ENCODE assay signal across 24 cellular contexts in the genomic region with DNA sequence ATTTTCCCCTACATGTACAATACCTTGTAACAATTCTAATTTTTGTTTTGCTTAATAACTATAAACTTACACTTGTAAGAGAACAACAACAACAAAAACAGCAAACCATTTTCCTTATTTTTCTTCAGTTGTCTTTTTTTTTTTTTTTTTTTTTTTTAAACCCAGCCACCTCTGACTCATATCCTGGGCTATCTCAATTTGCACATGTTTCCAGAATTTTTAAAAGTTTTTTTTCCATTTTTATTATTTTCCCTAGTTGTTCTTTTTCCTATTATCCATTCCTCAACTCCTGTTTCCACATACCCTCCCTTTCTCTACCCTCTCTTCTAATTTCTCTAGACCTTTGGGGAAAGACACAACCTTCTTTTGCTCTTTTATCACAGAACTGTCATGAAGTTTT.
DNase-seq lines count a peak whose midpoint lies in the region; ATAC-seq and TF ChIP-seq lines count a peak whose summit lies in the region.
"Had no signal": no experiment of that assay in that cellular context is flagged by ENCODE, and none has a peak within 500 bp of the region (broad histone marks: within the 10 kb centered on the region; RNA-seq: fewer than 3 reads in every experiment).

No MANE protein-coding gene starts in this region.

- peak overlapping the region; percentile 94 for H3K27ac Mint-ChIP-seq in MCF 10A (ENCODE audit: low read depth, unreplicated experiment)
- H3K27ac Mint-ChIP-seq: activated CD4-positive, alpha-beta T cell treated with anti-CD3 and anti-CD28 coated beads, Interleukin-2, amount 10 ng/mL, durations not matched to agents 7 days and 5 days; H9; stimulated activated naive B cell treated with anti-CD40 and anti-IgM and Interleukin-4, amounts not matched to agents 10 μg/mL and 1 μg/mL and 100 μg/mL, for 72 hours had no signal

- TF ChIP-seq POLR2A in breast epithelium (IDR thresholded peaks at IDR 0.05): no peak

- H3K4me1 ChIP-seq in breast epithelium: no peaks in the 10 kb centered on the region
- H3K4me1 ChIP-seq in mammary epithelial cell (ENCODE audit: insufficient read depth, low read length): peaks cover 12% of the 10 kb centered on the region
- peaks cover 0 to 7% of the 10 kb centered on the region in 2 donors for H3K4me1 ChIP-seq in right atrium auricular region
- H3K4me1 ChIP-seq: prostate gland, sigmoid colon had no signal

- no peak overlapping the region for H3K27ac ChIP-seq in breast epithelium
- no peak overlapping the region for H3K27ac ChIP-seq in mammary epithelial cell (ENCODE audit: insufficient read depth, low read depth, low read length)
- no peak overlapping the region for H3K27ac ChIP-seq in right atrium auricular region
- H3K27ac ChIP-seq: dorsolateral prefrontal cortex, left lung, prostate gland, RWPE1, sigmoid colon had no signal

- no peaks in the 10 kb centered on the region for H3K9me3 Mint-ChIP-seq in MCF 10A (ENCODE audit: unreplicated experiment)
- H3K9me3 Mint-ChIP-seq: activated CD4-positive, alpha-beta T cell treated with anti-CD3 and anti-CD28 coated beads, Interleukin-2, amount 10 ng/mL, durations not matched to agents 7 days and 5 days; activated T-cell treated with anti-CD3 and anti-CD28 coated beads, Interleukin-2, amount 50 U/mL, for 4 hours had no signal

- no peaks in the 10 kb centered on the region for H3K36me3 ChIP-seq in breast epithelium
- H3K36me3 ChIP-seq in mammary epithelial cell (ENCODE audit: insufficient read depth, low read length): no peaks in the 10 kb centered on the region
- H3K36me3 ChIP-seq in right atrium auricular region: no peaks in the 10 kb centered on the region
- H3K36me3 ChIP-seq: heart right ventricle, left lung, prostate gland, sigmoid colon had no signal

- no peak overlapping the region for H3K9ac ChIP-seq in mammary epithelial cell (ENCODE audit: insufficient read depth, low read length)

- intact Hi-C loops in MCF 10A (cut with micrococcal nuclease) (loop anchor here (2.0 kb wide), 1 partner anchor 52 kb away; no protein-coding TSS in a partner anchor), breast epithelium (cut with DNase I; ENCODE audit: low total_unique reads) (no loop called here), mammary epithelial cell (cut with micrococcal nuclease) (no loop called here)

- no peaks in the 10 kb centered on the region for H3K27me3 Mint-ChIP-seq in MCF 10A (ENCODE audit: insufficient read depth, unreplicated experiment)
- H3K27me3 Mint-ChIP-seq: activated CD4-positive, alpha-beta T cell treated with anti-CD3 and anti-CD28 coated beads, Interleukin-2, amount 10 ng/mL, durations not matched to agents 7 days and 5 days had no signal

- peaks cover 23% of the 10 kb centered on the region for H3K4me1 Mint-ChIP-seq in MCF 10A (ENCODE audit: insufficient read depth, unreplicated experiment)
- H3K4me1 Mint-ChIP-seq: activated CD4-positive, alpha-beta T cell treated with anti-CD3 and anti-CD28 coated beads, Interleukin-2, amount 10 ng/mL, durations not matched to agents 7 days and 5 days; stimulated activated naive B cell treated with anti-CD40 and anti-IgM and Interleukin-4, amounts not matched to agents 10 μg/mL and 1 μg/mL and 100 μg/mL, for 72 hours had no signal

- H3K27me3 ChIP-seq in breast epithelium (no peaks in the 10 kb centered on the region), mammary epithelial cell (ENCODE audit: insufficient read depth, low read length) (no peaks in the 10 kb centered on the region), right atrium auricular region (no peaks in the 10 kb centered on the region)
- H3K27me3 ChIP-seq: dorsolateral prefrontal cortex, heart right ventricle, left lung, sigmoid colon had no signal

- no peaks in the 10 kb centered on the region for H3K36me3 Mint-ChIP-seq in MCF 10A (ENCODE audit: insufficient read depth, unreplicated experiment)
- H3K36me3 Mint-ChIP-seq: stimulated activated naive B cell treated with anti-CD40 and anti-IgM and Interleukin-4, amounts not matched to agents 10 μg/mL and 1 μg/mL and 100 μg/mL, for 72 hours had no signal

- no peak for ATAC-seq in esophagus mucosa
- ATAC-seq: activated T-cell treated with anti-CD3 and anti-CD28 coated beads, Interleukin-2, amount 50 U/mL, for 4 hours; heart right ventricle; left lung; stimulated activated naive B cell treated with anti-CD40 and anti-IgM and Interleukin-4, amounts not matched to agents 10 μg/mL and 1 μg/mL and 100 μg/mL, for 72 hours had no signal

- in situ Hi-C loops in mammary epithelial cell (cut with MboI; ENCODE audit: low sequenced_read_pairs in 2 of 2): no loop called here

- H3K9me3 ChIP-seq in breast epithelium (no peaks in the 10 kb centered on the region), mammary epithelial cell (replicated peaks; ENCODE audit: insufficient read depth, low read length) (no peaks in the 10 kb centered on the region), right atrium auricular region (peaks cover 0 to 4% of the 10 kb centered on the region in 2 donors)
- H3K9me3 ChIP-seq: prostate gland, sigmoid colon had no signal

- no peaks in the 10 kb centered on the region for H4K20me1 ChIP-seq in mammary epithelial cell (ENCODE audit: insufficient read depth, low read length)

- DNase-seq in MCF 10A (ENCODE audit: unreplicated experiment) (no peak), breast epithelium (ENCODE audit: low spot score in 2 of 2) (no peak), mammary epithelial cell (no peak), iris pigment epithelial cell (ENCODE audit: low read depth) (peak; percentile 18), right atrium auricular region (ENCODE audit: low spot score) (no peak), H4 (ENCODE audit: low spot score) (no peak), activated T-cell treated with anti-CD3 and anti-CD28 coated beads for 4 hours (no peak)
- DNase-seq: activated CD4-positive, alpha-beta T cell treated with anti-CD3 and anti-CD28 coated beads, Interleukin-2, amount 10 ng/mL, durations not matched to agents 7 days and 5 days; activated T-cell treated with anti-CD3 and anti-CD28 coated beads, Interleukin-2, amount 50 U/mL, for 4 hours; dorsolateral prefrontal cortex; H9; heart right ventricle; KG1; left lung; NCI-H1436; NCI-H345; NCI-H774; sigmoid colon; stimulated activated CD4-positive, alpha-beta T cell treated with anti-CD3 and anti-CD28 coated beads, Interleukin-15, amount 100 ng/mL, for 24 hours; stimulated activated naive B cell treated with anti-CD40 and anti-IgM and Interleukin-4, amounts not matched to agents 10 μg/mL and 1 μg/mL and 100 μg/mL, for 72 hours; T-helper 2 cell had no signal

- H2AFZ ChIP-seq in mammary epithelial cell (ENCODE audit: low read depth, low read length): peak overlapping the region; percentile 82

- no TSS peak for BruUV-seq in MCF 10A (replicated peaks; lab: Mats Ljungman, UMichigan)
- BruUV-seq in mammary epithelial cell (replicated peaks; lab: Mats Ljungman, UMichigan): no TSS peak

- POLR2A ChIA-PET in MCF 10A (lab: Yijun Ruan, JAX): interaction anchor here (0.8 to 3.2 kb wide), 14 partner anchors 12 to 193 kb away, joined by 3 to 24 read pairs (median 4); no protein-coding TSS in a partner anchor

- no peak overlapping the region for H3K4me3 ChIP-seq in breast epithelium
- H3K4me3 ChIP-seq in mammary epithelial cell (replicated peaks in 1 of 3; ENCODE audit: insufficient read depth in 1 of 3, low read depth in 2 of 3, low read length in 3 of 3): no peak overlapping the region
- no peak overlapping the region for H3K4me3 ChIP-seq in right atrium auricular region
- H3K4me3 ChIP-seq: dorsolateral prefrontal cortex, heart right ventricle, left lung, prostate gland, sigmoid colon had no signal

- no peaks in the 10 kb centered on the region for H3K79me2 ChIP-seq in mammary epithelial cell (ENCODE audit: insufficient read depth, low read length)

- H3K4me2 ChIP-seq in mammary epithelial cell (ENCODE audit: insufficient read depth, low read depth, low read length): peak overlapping the region; percentile 36

- dilution Hi-C loops in mammary epithelial cell (cut with HindIII; ENCODE audit: low sequenced_read_pairs): no loop called here

- CTCF ChIA-PET in MCF 10A (lab: Yijun Ruan, JAX): interaction anchor here (0.6 to 2.1 kb wide), 6 partner anchors 32 to 293 kb away, joined by 3 to 7 read pairs (median 3); no protein-coding TSS in a partner anchor
- CTCF ChIA-PET in mammary epithelial cell (lab: Charles Lee; ENCODE audit: low non-redundant PET): no interaction called here

- peak overlapping the region; percentile 47 for H3K4me3 Mint-ChIP-seq in MCF 10A (ENCODE audit: unreplicated experiment)
- H3K4me3 Mint-ChIP-seq: activated CD4-positive, alpha-beta T cell treated with anti-CD3 and anti-CD28 coated beads, Interleukin-2, amount 10 ng/mL, durations not matched to agents 7 days and 5 days; activated T-cell treated with anti-CD3 and anti-CD28 coated beads, Interleukin-2, amount 50 U/mL, for 4 hours; H9; stimulated activated naive B cell treated with anti-CD40 and anti-IgM and Interleukin-4, amounts not matched to agents 10 μg/mL and 1 μg/mL and 100 μg/mL, for 72 hours had no signal

- TF ChIP-seq CTCF in MCF 10A (IDR thresholded peaks at IDR 0.05; ENCODE audit: unreplicated experiment): no peak
- no peak for TF ChIP-seq CTCF in breast epithelium (IDR thresholded peaks at IDR 0.05)
- no peak for TF ChIP-seq CTCF in mammary epithelial cell (conservative IDR thresholded peaks at IDR 0.05 in 1 of 2, IDR thresholded peaks at IDR 0.05 in 1 of 2; ENCODE audit: extremely low read depth in 1 of 2, insufficient read depth in 1 of 2, low read depth in 1 of 2, low read length in 2 of 2)
- TF ChIP-seq CTCF in right atrium auricular region (IDR thresholded peaks at IDR 0.05): no peak
